In genomic region chr5:135466178-135467050, GRCh38 we compare ENCODE assay signal across 8 cellular contexts. TPM values are rescaled to one million over a fixed set of nuclear protein-coding genes. Genes with fewer than 3 reads are reported as not detected.
DNase-seq lines count a peak whose midpoint lies in the region; ATAC-seq and TF ChIP-seq lines count a peak whose summit lies in the region.

No MANE protein-coding gene starts in this region.

- CTCF ChIA-PET in HCT116 (lab: Charles Lee) (interaction anchor here (0.6 to 14.2 kb wide), 14 partner anchors 9 to 511 kb away, joined by 3 to 476 read pairs (median 4); no protein-coding TSS in a partner anchor), MCF 10A (lab: Yijun Ruan, JAX) (interaction anchor here (0.5 to 29.6 kb wide), 65 partner anchors 10 to 1897 kb away, joined by 3 to 2166 read pairs (median 4); partner anchors contain the start of genes CXCL14, DCANP1, MACROH2A1 and NEUROG1)

- POLR2A ChIA-PET in HCT116 (lab: Charles Lee) = interaction anchor here (0.9 to 2.5 kb wide), 3 partner anchors 84 to 88 kb away, joined by 3 to 11 read pairs (median 3); no protein-coding TSS in a partner anchor
- POLR2A ChIA-PET in MCF 10A (lab: Yijun Ruan, JAX) = interaction anchor here (0.7 to 8.0 kb wide), 6 partner anchors 8 to 99 kb away, joined by 3 to 88 read pairs (median 4); no protein-coding TSS in a partner anchor

- peaks cover 12% of the 10 kb centered on the region for H3K27me3 Mint-ChIP-seq in MCF 10A (ENCODE audit: insufficient read depth, unreplicated experiment)

- DNase-seq in ELF-1 (ENCODE audit: low read depth, low spot score) = peak; percentile 91
- peak; percentile 36 for DNase-seq in HCT116 (ENCODE audit: low read depth, low spot score)
- DNase-seq in NCI-H1694 treated with DMSO at 0.1 percent for 48 hours (lab: John Stamatoyannopoulos, UW) = peak; percentile 45
- peak; percentile 78 for DNase-seq in MCF 10A (ENCODE audit: unreplicated experiment)
- DNase-seq in inferior parietal cortex (ENCODE audit: extremely low spot score) = peak; percentile 80
- peak; percentile 59 to 71 (median 60) for DNase-seq in stimulated activated CD4-positive, alpha-beta T cell treated with anti-CD3 and anti-CD28 coated beads, Interleukin-12 subunit alpha, Interleukin-12 subunit beta, amount 100 ng/mL, for 48 hours (ENCODE audit: low read depth in 2 of 3, low spot score in 1 of 3)
- DNase-seq in foreskin melanocyte = no peak

- no peaks in the 10 kb centered on the region for H3K27me3 ChIP-seq in HCT116 (ENCODE audit: insufficient read depth, low read length)

- H3K9ac ChIP-seq in HCT116 (ENCODE audit: low read length) = no peak overlapping the region

- H3K36me3 Mint-ChIP-seq in MCF 10A (ENCODE audit: insufficient read depth, unreplicated experiment) = no peaks in the 10 kb centered on the region

- no peaks in the 10 kb centered on the region for H3K36me3 ChIP-seq in HCT116 (ENCODE audit: control insufficient read depth in 1 of 2, insufficient read depth in 2 of 2, low read length in 2 of 2)

- H3K4me1 Mint-ChIP-seq in MCF 10A (ENCODE audit: insufficient read depth, unreplicated experiment) = peaks cover 5% of the 10 kb centered on the region

- no peak for TF ChIP-seq POLR2A in HCT116 (IDR thresholded peaks at IDR 0.05; ENCODE audit: borderline replicate concordance, extremely low read depth, insufficient read depth, insufficient read length)

- intact Hi-C loops in HCT116 (cut with micrococcal nuclease) (loop anchor here (1.0 kb wide), 3 partner anchors 86 to 104 kb away; no protein-coding TSS in a partner anchor), MCF 10A (cut with micrococcal nuclease) (loop anchor here (1.0 to 2.0 kb wide), 3 partner anchors 26 to 263 kb away; no protein-coding TSS in a partner anchor)

- H3K9me3 Mint-ChIP-seq in MCF 10A (ENCODE audit: unreplicated experiment) = no peaks in the 10 kb centered on the region

- BruUV-seq in HCT116 (replicated peaks; lab: Mats Ljungman, UMichigan) = no TSS peak
- no TSS peak for BruUV-seq in MCF 10A (replicated peaks; lab: Mats Ljungman, UMichigan)

- RAD21 ChIA-PET in HCT116 (lab: Charles Lee; ENCODE audit: low non-redundant PET in 1 of 2, low total read pairs in 2 of 2, uncharacterized antibody in 2 of 2, unreplicated experiment in 2 of 2) = interaction anchor here (0.6 to 2.5 kb wide), 8 partner anchors 8 to 100 kb away, joined by 4 to 17 read pairs (median 5); no protein-coding TSS in a partner anchor

- no peak overlapping the region for H3K4me3 ChIP-seq in HCT116 (replicated peaks in 1 of 2; ENCODE audit: low read depth in 1 of 2, low read length in 2 of 2)

- peak; percentile 98 for TF ChIP-seq RAD21 in HCT116 (IDR thresholded peaks at IDR 0.05; ENCODE audit: low read depth)

- no peak overlapping the region for H3K27ac ChIP-seq in HCT116 (ENCODE audit: low read depth, low read length)
- H3K27ac ChIP-seq in VCaP = no peak overlapping the region

- TF ChIP-seq CTCF in HCT116 (IDR thresholded peaks at IDR 0.05 in 2 of 3, conservative IDR thresholded peaks at IDR 0.05 in 1 of 3; ENCODE audit: borderline replicate concordance in 1 of 3, insufficient read depth in 1 of 3, low read depth in 2 of 3, low read length in 2 of 3) = peak; percentile 87 to 93 (median 92)
- TF ChIP-seq CTCF in VCaP (conservative IDR thresholded peaks at IDR 0.05) = peak; percentile 94
- TF ChIP-seq CTCF in MCF 10A (IDR thresholded peaks at IDR 0.05; ENCODE audit: unreplicated experiment) = peak; percentile 99

- no peaks in the 10 kb centered on the region for H3K9me2 ChIP-seq in HCT116 (ENCODE audit: insufficient read depth)

- H3K79me2 ChIP-seq in HCT116 (ENCODE audit: insufficient read depth, low read length) = no peaks in the 10 kb centered on the region

- no peak overlapping the region for H3K27ac Mint-ChIP-seq in MCF 10A (ENCODE audit: low read depth, unreplicated experiment)

- H4K20me1 ChIP-seq in HCT116 (ENCODE audit: insufficient read depth) = no peaks in the 10 kb centered on the region

- H3K4me1 ChIP-seq in HCT116 (ENCODE audit: control insufficient read depth in 1 of 2, insufficient read depth in 2 of 2, low read length in 2 of 2) = peaks cover 0 to 11% of the 10 kb centered on the region in 2 experiments; a peak in 2 of 4 replicates

- H2AFZ ChIP-seq in HCT116 (ENCODE audit: low read depth, low read length, poor library complexity, severe bottlenecking) = peak overlapping the region; percentile 93

- H3K4me2 ChIP-seq in HCT116 (ENCODE audit: low read length) = peak overlapping the region; percentile 46

- peak; percentile 85 for ATAC-seq in HCT116

- no peaks in the 10 kb centered on the region for H3K9me3 ChIP-seq in HCT116 (ENCODE audit: control insufficient read depth in 1 of 2, insufficient read depth in 1 of 2, low read depth in 1 of 2, low read length in 2 of 2)

- no peak overlapping the region for H3K4me3 Mint-ChIP-seq in MCF 10A (ENCODE audit: unreplicated experiment)

TF ChIP-seq in HCT116, 20 proteins besides CTCF, POLR2A, EP300 and RAD21:
- TF ChIP-seq SRF (IDR thresholded peaks at IDR 0.05; ENCODE audit: low read depth) (no peak), TCF7L2 (IDR thresholded peaks at IDR 0.05; ENCODE audit: borderline replicate concordance, extremely low read depth, insufficient read depth, insufficient read length) (no peak), FOSL1 (IDR thresholded peaks at IDR 0.05; ENCODE audit: low read depth) (no peak), ATF3 (IDR thresholded peaks at IDR 0.05) (no peak), CBX3 (IDR thresholded peaks at IDR 0.05; ENCODE audit: low read depth) (no peak)

RNA-seq across cellular contexts. Expression of gene TIFAB, which starts 14.3 kb away (rescaled TPM):
- total RNA-seq in HCT116 (2021; ENCODE audit: unreplicated experiment) (not detected), MCF 10A (2022) (not detected in 2 replicates)
- not detected in 2 replicates for polyA plus RNA-seq in HCT116 (2012)

RNA-seq across cellular contexts. Expression of gene DCANP1, which starts 19.3 kb away (rescaled TPM):
- not detected for total RNA-seq in HCT116 (2021; ENCODE audit: unreplicated experiment)
- not detected in 2 replicates for polyA plus RNA-seq in HCT116 (2012)
- total RNA-seq in MCF 10A (2022) = not detected in 2 replicates
